In the genomic region with DNA sequence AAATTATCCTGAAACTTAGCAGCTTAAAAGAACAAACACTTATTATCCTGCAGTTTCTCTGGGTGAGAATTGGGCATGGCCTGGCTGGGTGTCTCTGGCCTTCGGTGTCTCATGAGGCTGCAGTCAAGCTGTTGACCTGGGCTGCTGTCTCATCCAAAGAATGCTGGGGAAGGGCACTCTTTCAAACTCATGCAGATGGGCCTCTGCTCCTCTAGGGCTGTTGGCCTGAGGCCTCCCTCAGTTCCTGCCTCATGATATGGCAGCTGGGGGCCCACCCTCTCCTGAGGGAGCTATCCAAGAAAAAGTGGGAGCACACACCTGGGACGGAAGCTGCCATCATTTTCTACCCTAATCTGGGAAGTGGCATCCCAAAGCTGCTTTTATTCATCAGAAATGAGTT, we compare ENCODE assay signal across 8 cellular contexts. TPM values are rescaled to one million over a fixed set of nuclear protein-coding genes. Genes with fewer than 3 reads are reported as not detected.
"Had no signal": no experiment of that assay in that cellular context is flagged by ENCODE, and none has a peak within 500 bp of the region (broad histone marks: within the 10 kb centered on the region; RNA-seq: fewer than 3 reads in every experiment).

No MANE protein-coding gene starts in this region.

- DNase-seq: H9, HCEC 1CT had no signal

- H3K4me1 Mint-ChIP-seq: GM23338, H9, IgD-negative memory B cell had no signal

- H3K27ac Mint-ChIP-seq: GM23338, H9, IgD-negative memory B cell had no signal

- ATAC-seq: GM23338 had no signal

- H3K4me3 Mint-ChIP-seq: GM23338, H9, IgD-negative memory B cell had no signal

- H3K27ac ChIP-seq: HL-60 had no signal

- H3K4me3 ChIP-seq: GM23338 had no signal

RNA-seq across cellular contexts. Expression of gene DRGX, which starts 43.6 kb away (rescaled TPM):
- total RNA-seq: GM23338, H1, H9, HepG2, HT1080 had no signal

RNA-seq across cellular contexts. Expression of gene C10orf71, which starts 53.4 kb away (rescaled TPM):
- total RNA-seq: GM23338, H1, H9, HepG2, HT1080 had no signal
